24 cellular contexts compared by ENCODE assay signal in genomic region chr1:221184131-221184794, GRCh38.
A peak's percentile ranks its signal among the peaks of the same experiment; 100 is the strongest.
DNase-seq lines count a peak whose midpoint lies in the region; ATAC-seq, FAIRE-seq and TF ChIP-seq lines count a peak whose summit lies in the region.
"Had no signal": no experiment of that assay in that cellular context is flagged by ENCODE, and none has a peak within 500 bp of the region (broad histone marks: within the 10 kb centered on the region; RNA-seq: fewer than 3 reads in every experiment).

No MANE protein-coding gene starts in this region.

- no peak overlapping the region for H4K91ac ChIP-seq in mesenchymal stem cell (ENCODE audit: low read length)

- TF ChIP-seq RAD21 in A549 (conservative IDR thresholded peaks at IDR 0.05 in 1 of 2, IDR thresholded peaks at IDR 0.05 in 1 of 2): no peak

- peak overlapping the region; percentile 17; the same call in 1 of the 3 replicates for H3K4me2 ChIP-seq in A549
- no peak overlapping the region for H3K4me2 ChIP-seq in mesenchymal stem cell (ENCODE audit: low read length, poor library complexity, severe bottlenecking)

- no peak overlapping the region for H2BK12ac ChIP-seq in mesenchymal stem cell (ENCODE audit: low read length in 2 of 2)

- no peak for TF ChIP-seq POLR2A in A549 (IDR thresholded peaks at IDR 0.05; ENCODE audit: low read length)

- H2BK15ac ChIP-seq in mesenchymal stem cell (ENCODE audit: low read depth, poor library complexity, severe bottlenecking): no peak overlapping the region

- POLR2A ChIA-PET in A549 (lab: Yijun Ruan, JAX): no interaction called here

- H3K9me3 ChIP-seq in A549 (no peaks in the 10 kb centered on the region; the same call in 2 of the 3 replicates), mesenchymal stem cell (ENCODE audit: control insufficient read depth, low read length) (peaks cover 6% of the 10 kb centered on the region)

- no peaks in the 10 kb centered on the region for H3K79me1 ChIP-seq in mesenchymal stem cell (replicated peaks; ENCODE audit: low read length, poor library complexity, severe bottlenecking)

- no peak overlapping the region for H3K4ac ChIP-seq in mesenchymal stem cell (ENCODE audit: low read depth in 1 of 2, low read length in 2 of 2)

- no peak overlapping the region for H3K23ac ChIP-seq in mesenchymal stem cell (ENCODE audit: low read length in 2 of 2)

- H2AFZ ChIP-seq in mesenchymal stem cell (ENCODE audit: low read depth, low read length): no peak overlapping the region

- no peak overlapping the region for H2AK5ac ChIP-seq in mesenchymal stem cell (ENCODE audit: low read length, severe bottlenecking)

- H3K4me1 ChIP-seq in A549 (no peaks in the 10 kb centered on the region), mesenchymal stem cell (ENCODE audit: control insufficient read depth, insufficient read depth, low read depth, low read length) (peaks cover 1% of the 10 kb centered on the region)

- no peak overlapping the region for H3K9ac ChIP-seq in mesenchymal stem cell (ENCODE audit: low read length)

- in situ Hi-C loops in GM13976 (cut with MboI; ENCODE audit: low sequenced_read_pairs, unreplicated experiment): no loop called here

- no peak overlapping the region for H3K27ac ChIP-seq in A549
- H3K27ac ChIP-seq in mesenchymal stem cell (ENCODE audit: low read length, poor library complexity, severe bottlenecking): peak overlapping the region; percentile 61
- H3K27ac ChIP-seq: RWPE1, SK-N-MC had no signal

- no peak overlapping the region for H2BK5ac ChIP-seq in mesenchymal stem cell (ENCODE audit: low read depth, low read length, poor library complexity, severe bottlenecking)

- H3K4me3 ChIP-seq in A549 (no peak overlapping the region), mesenchymal stem cell (ENCODE audit: insufficient read depth in 1 of 2, low read depth in 1 of 2, low read length in 2 of 2) (no peak overlapping the region)
- H3K4me3 ChIP-seq: SK-N-MC had no signal

- ATAC-seq in A549: no peak
- peak; percentile 45; the same call in 2 of the 3 replicates for ATAC-seq in SK-N-SH treated with all-trans-retinoic acid at 6 μM for 48 hours
- ATAC-seq in HG03460 (IDR thresholded peaks at IDR 0.05; ENCODE audit: unreplicated experiment): no peak
- ATAC-seq: CD8-positive, alpha-beta T cell had no signal

- no peak for TF ChIP-seq EP300 in A549 (IDR thresholded peaks at IDR 0.05)

- H3K36me3 ChIP-seq in mesenchymal stem cell (ENCODE audit: control insufficient read depth in 1 of 2, insufficient read depth in 2 of 2, low read depth in 1 of 2, low read length in 2 of 2): no peaks in the 10 kb centered on the region

- H3K14ac ChIP-seq in mesenchymal stem cell (ENCODE audit: low read length in 2 of 2): no peak overlapping the region

- TF ChIP-seq CTCF in A549 (IDR thresholded peaks at IDR 0.05) (no peak), GM13976 (IDR thresholded peaks at IDR 0.05; ENCODE audit: borderline replicate concordance, control extremely low read depth, extremely low read depth, insufficient read depth, missing control alignments) (no peak)

- no peak for FAIRE-seq in A549 (lab: Jason Lieb, UNC)
- FAIRE-seq: G401.6 had no signal

- no peak overlapping the region for H2BK120ac ChIP-seq in mesenchymal stem cell (ENCODE audit: low read depth, low read length)

- H3K18ac ChIP-seq in mesenchymal stem cell (ENCODE audit: low read depth in 1 of 2, low read length in 2 of 2): no peak overlapping the region

- no peak overlapping the region for H4K8ac ChIP-seq in mesenchymal stem cell (ENCODE audit: low read length)

- CTCF ChIA-PET in A549 (lab: Yijun Ruan, JAX): no interaction called here

- no peaks in the 10 kb centered on the region for H3K27me3 ChIP-seq in mesenchymal stem cell (ENCODE audit: control insufficient read depth in 1 of 2, insufficient read depth in 1 of 2, low read length in 2 of 2)

- DNase-seq in A549 (ENCODE audit: low read depth in 1 of 2, low spot score in 1 of 2): no peak
- peak; percentile 18 for DNase-seq in NCI-H82 treated with DMSO at 0.1 percent for 48 hours (lab: John Stamatoyannopoulos, UW; ENCODE audit: unreplicated experiment)
- DNase-seq in mesenchymal stem cell: no peak
- no peak for DNase-seq in D341Med (ENCODE audit: low spot score)
- no peak for DNase-seq in GM13976 (ENCODE audit: low spot score)
- DNase-seq: 8988T; AML-193; C1 segment of cervical spinal cord; CD8-positive, alpha-beta T cell; H7; HFFc6; KBM-7; NCI-H1694; NCI-H2081; NCI-H2171; NCI-H345; NCI-H524; NCI-H774; SHP77 treated with DMSO at 0.1 percent for 48 hours had no signal

- WGBS in A549 (ENCODE audit: missing lambda C conversion rate): 39% methylated on average over 3 of the region's 3 CpGs
- WGBS in mesenchymal stem cell: 55% methylated on average over 2 of the region's 3 CpGs

TF ChIP-seq in A549, 52 proteins besides CTCF, POLR2A, EP300 and RAD21 (continues in another document):
- TF ChIP-seq ELK1 (IDR thresholded peaks at IDR 0.05; ENCODE audit: low read depth, low read length): no peak
- no peak for TF ChIP-seq NR3C1 (IDR thresholded peaks at IDR 0.05)
- TF ChIP-seq HMGXB4 (CRISPR knock-in tag; IDR thresholded peaks at IDR 0.05; ENCODE audit: borderline replicate concordance): no peak
- TF ChIP-seq JUN (IDR thresholded peaks at IDR 0.05): no peak
- TF ChIP-seq HEYL (CRISPR knock-in tag; IDR thresholded peaks at IDR 0.05): no peak
- no peak for TF ChIP-seq PHF8 (IDR thresholded peaks at IDR 0.05; ENCODE audit: borderline replicate concordance, low read depth)
- no peak for TF ChIP-seq ZFP36 (IDR thresholded peaks at IDR 0.05; ENCODE audit: borderline replicate concordance, partially characterized antibody)
- no peak for TF ChIP-seq JUNB (IDR thresholded peaks at IDR 0.05)
- no peak for TF ChIP-seq CHD4 (IDR thresholded peaks at IDR 0.05; ENCODE audit: borderline replicate concordance)
- TF ChIP-seq ZSCAN20 (CRISPR knock-in tag; IDR thresholded peaks at IDR 0.05): no peak

TF ChIP-seq in SK-N-SH treated with all-trans-retinoic acid at 6 μM for 48 hours, 23 proteins besides CTCF, POLR2A, EP300 and RAD21:
- TF ChIP-seq GLIS3 (CRISPR knock-in tag; IDR thresholded peaks at IDR 0.05) (no peak), TOX (CRISPR knock-in tag; IDR thresholded peaks at IDR 0.05; ENCODE audit: borderline replicate concordance) (0 out of 2 replicates have a peak, but pooled peaks have one; percentile 22)
